ENCODE assay signal across 20 cellular contexts in genomic region chr5:126963822-126964375, GRCh38.
A peak's percentile ranks its signal among the peaks of the same experiment; 100 is the strongest.
DNase-seq lines count a peak whose midpoint lies in the region; ATAC-seq and TF ChIP-seq lines count a peak whose summit lies in the region.
"Had no signal": no experiment of that assay in that cellular context is flagged by ENCODE, and none has a peak within 500 bp of the region (broad histone marks: within the 10 kb centered on the region; RNA-seq: fewer than 3 reads in every experiment).

No MANE protein-coding gene starts in this region.

- WGBS in heart left ventricle, 4 donors: 73 to 81% (median 75%) methylated on average over 2 of the region's 2 CpGs
- WGBS in right cardiac atrium: 84% methylated on average over 2 of the region's 2 CpGs

- peaks cover 0 to 23% (median 2%) of the 10 kb centered on the region in 12 donors for H3K4me1 ChIP-seq in heart left ventricle
- peaks cover 4% of the 10 kb centered on the region for H3K4me1 ChIP-seq in right cardiac atrium (ENCODE audit: control insufficient read depth, insufficient read depth, low read length)
- H3K4me1 ChIP-seq in HEK293 (ENCODE audit: control insufficient read depth, insufficient read depth, low read length): peaks cover 3% of the 10 kb centered on the region
- H3K4me1 ChIP-seq: Caco-2, Peyer's patch had no signal

- intact Hi-C loops in heart left ventricle (cut with DNase I) (loop anchor here in 1 of 10 donors (5.0 kb wide), 1 partner anchor 63 kb away; no protein-coding TSS in a partner anchor), right cardiac atrium (cut with DNase I) (no loop called here)

- H3K36me3 Mint-ChIP-seq in T-helper 17 cell (ENCODE audit: low read depth) (peaks cover 2% of the 10 kb centered on the region), naive B cell (peaks cover 0 to 7% of the 10 kb centered on the region in 2 donors)
- H3K36me3 Mint-ChIP-seq: CD4-positive, CD25-positive, alpha-beta regulatory T cell had no signal

- no peak for DNase-seq in heart left ventricle
- DNase-seq in right cardiac atrium: no peak
- DNase-seq in T-helper 17 cell: no peak
- no peak for DNase-seq in naive B cell
- DNase-seq in GM03348 (ENCODE audit: low spot score): no peak
- DNase-seq in mucosa of gallbladder (ENCODE audit: low spot score): no peak
- DNase-seq: Caco-2; CD4-positive, CD25-positive, alpha-beta regulatory T cell; EL; NCI-H1105 treated with DMSO at 0.1 percent for 48 hours; NCI-H1694 treated with DMSO at 0.1 percent for 48 hours; NCI-H446 treated with DMSO at 0.1 percent for 48 hours; NCI-H82; Peyer's patch; SHP77 treated with DMSO at 0.1 percent for 48 hours; T-helper 1 cell had no signal

- no peak overlapping the region for H3K4me3 Mint-ChIP-seq in T-helper 17 cell
- no peak overlapping the region for H3K4me3 Mint-ChIP-seq in naive B cell
- H3K4me3 Mint-ChIP-seq: CD4-positive, CD25-positive, alpha-beta regulatory T cell had no signal

- CTCF ChIA-PET in HEK293 (lab: Yijun Ruan, JAX): interaction anchor here (0.7 kb wide), 1 partner anchor 34 kb away, joined by 3 read pairs; no protein-coding TSS in a partner anchor

- H3K4me1 Mint-ChIP-seq in T-helper 17 cell: peaks cover 5% of the 10 kb centered on the region
- H3K4me1 Mint-ChIP-seq in naive B cell: peaks cover 52 to 67% (median 56%) of the 10 kb centered on the region in 3 donors

- H3K4me3 ChIP-seq in heart left ventricle (no peak overlapping the region), right cardiac atrium (ENCODE audit: low read length) (no peak overlapping the region), HEK293 (ENCODE audit: low read depth, low read length) (no peak overlapping the region)
- H3K4me3 ChIP-seq: Peyer's patch had no signal

- H3K9me3 Mint-ChIP-seq in naive B cell: peaks cover 0 to 4% (median 0%) of the 10 kb centered on the region in 7 donors
- H3K9me3 Mint-ChIP-seq: CD4-positive, CD25-positive, alpha-beta regulatory T cell had no signal

- ATAC-seq in heart left ventricle (peak; percentile 31 to 56 (median 44)), right cardiac atrium (no peak), T-helper 17 cell (no peak), naive B cell (ENCODE audit: low read depth in 2 of 2) (peak in 1 of 2 donors; percentile 29), GM21526 (IDR thresholded peaks at IDR 0.05; ENCODE audit: low FRiP score, unreplicated experiment) (no peak)
- ATAC-seq: HepG2, SK-N-SH treated with all-trans-retinoic acid at 6 μM for 48 hours had no signal

- no peak for TF ChIP-seq POLR2A in heart left ventricle (IDR thresholded peaks at IDR 0.05)

- POLR2A ChIA-PET in HEK293 (lab: Yijun Ruan, JAX): no interaction called here

- H3K27ac ChIP-seq in heart left ventricle (peak overlapping the region in 8 of 12 donors; percentile 4 to 57 (median 36)), right cardiac atrium (ENCODE audit: low read length) (no peak overlapping the region), HEK293 (ENCODE audit: extremely low read depth, low read depth, low read length) (no peak overlapping the region)
- H3K27ac ChIP-seq: Peyer's patch had no signal

- H3K27me3 ChIP-seq in heart left ventricle (no peaks in the 10 kb centered on the region), right cardiac atrium (ENCODE audit: control insufficient read depth, insufficient read depth) (no peaks in the 10 kb centered on the region)
- H3K27me3 ChIP-seq: Peyer's patch had no signal

- H3K27ac Mint-ChIP-seq in T-helper 17 cell (peak overlapping the region; percentile 22), naive B cell (peak overlapping the region in 5 of 6 donors; percentile 6 to 70 (median 35))

- H3K27me3 Mint-ChIP-seq in T-helper 17 cell: no peaks in the 10 kb centered on the region
- H3K27me3 Mint-ChIP-seq in naive B cell: no peaks in the 10 kb centered on the region
- H3K27me3 Mint-ChIP-seq: CD4-positive, CD25-positive, alpha-beta regulatory T cell had no signal

- H3K9me3 ChIP-seq in heart left ventricle (no peaks in the 10 kb centered on the region), right cardiac atrium (ENCODE audit: control insufficient read depth, low read length) (no peaks in the 10 kb centered on the region), HEK293 (ENCODE audit: control insufficient read depth, insufficient read depth, low read depth, low read length) (no peaks in the 10 kb centered on the region), T-helper 17 cell (ENCODE audit: control insufficient read depth, low read length, poor library complexity, severe bottlenecking) (no peaks in the 10 kb centered on the region)
- H3K9me3 ChIP-seq: Caco-2, Peyer's patch had no signal

- no peaks in the 10 kb centered on the region for H3K36me3 ChIP-seq in heart left ventricle
- no peaks in the 10 kb centered on the region for H3K36me3 ChIP-seq in HEK293 (ENCODE audit: control insufficient read depth in 2 of 2, insufficient read depth in 1 of 2, low read length in 2 of 2)
- H3K36me3 ChIP-seq: Peyer's patch had no signal

- TF ChIP-seq CTCF in heart left ventricle (IDR thresholded peaks at IDR 0.05) (peak in 2 of 12 donors; percentile 10 to 19), HEK293 (tag by site-specific recombination; IDR thresholded peaks at IDR 0.05) (no peak)

TF ChIP-seq in HEK293, 187 proteins besides CTCF, POLR2A, EP300 and RAD21:
- TF ChIP-seq ZNF558 (tag by site-specific recombination; IDR thresholded peaks at IDR 0.05) (0 out of 2 replicates have a peak, but pooled peaks have one; percentile 43), ZFP3 (tag by site-specific recombination; IDR thresholded peaks at IDR 0.05; ENCODE audit: low read depth) (no peak), TSHZ1 (tag by site-specific recombination; IDR thresholded peaks at IDR 0.05; ENCODE audit: borderline replicate concordance) (no peak)

Comparison
In these comparisons a context has a peak if more than half of its experiments do, and no peak if none do; other contexts are left out.
1. ATAC-seq: peak in heart left ventricle (4 of 4); none in right cardiac atrium (0 of 2), T-helper 17 cell (single experiment) and GM21526 (single experiment).
2. H3K27ac ChIP-seq: peak in heart left ventricle (8 of 12); none in right cardiac atrium (single experiment) and HEK293 (single experiment).